ENCODE assay signal across 8 cellular contexts in genomic region chr13:46961719-46962118, GRCh38.
A peak's percentile ranks its signal among the peaks of the same experiment; 100 is the strongest.
DNase-seq lines count a peak whose midpoint lies in the region; ATAC-seq and TF ChIP-seq lines count a peak whose summit lies in the region.

No MANE protein-coding gene starts in this region.

- no peak overlapping the region for H3K27ac ChIP-seq in GM23248

- no peak overlapping the region for H2AFZ ChIP-seq in GM23248

- WGBS in GM23248 (ENCODE audit: low coverage in 1 of 2, low lambda C conversion rate in 2 of 2, missing lambda C conversion rate in 2 of 2), 2 experiments = 0 to 3% methylated on average over 2 of the region's 2 CpGs

- ATAC-seq in GM18502 (IDR thresholded peaks at IDR 0.05; ENCODE audit: poor library complexity, unreplicated experiment) = peak; percentile 99

- no peaks in the 10 kb centered on the region for H4K20me1 ChIP-seq in GM23248 (ENCODE audit: insufficient read depth)

- in situ Hi-C loops in GM23248 (cut with MboI) = no loop called here

- no peak overlapping the region for H3K9ac ChIP-seq in GM23248

- no peaks in the 10 kb centered on the region for H3K27me3 ChIP-seq in GM23248 (replicated peaks; ENCODE audit: insufficient read depth)

- peak; percentile 92 for DNase-seq in GM23248
- peak; percentile 13 for DNase-seq in LoVo (ENCODE audit: low spot score)
- peak; percentile 76 for DNase-seq in fibroblast of pulmonary artery (ENCODE audit: low read depth)
- DNase-seq in NCI-H2081 treated with DMSO at 0.1 percent for 48 hours (lab: John Stamatoyannopoulos, UW) = no peak
- DNase-seq in NCI-H1092 treated with DMSO at 0.1 percent for 48 hours (lab: John Stamatoyannopoulos, UW) = no peak
- DNase-seq in activated CD4-positive, CD25-positive, alpha-beta regulatory T cell (lab: John Stamatoyannopoulos, UW) = no peak
- no peak for DNase-seq in NCI-H1694 treated with DMSO at 0.1 percent for 48 hours (lab: John Stamatoyannopoulos, UW)

- peaks cover 11% of the 10 kb centered on the region for H3K4me1 ChIP-seq in GM23248 (ENCODE audit: insufficient read depth)

- 0 out of 2 replicates have a peak overlapping the region, but pooled peaks have one; percentile 1 for H3K4me3 ChIP-seq in GM23248
- H3K4me3 ChIP-seq in fibroblast of pulmonary artery (replicated peaks; ENCODE audit: low read depth, low read length) = no peak overlapping the region

- no peaks in the 10 kb centered on the region for H3K9me3 ChIP-seq in GM23248 (ENCODE audit: low read depth)

- no peak for TF ChIP-seq CTCF in fibroblast of pulmonary artery (IDR thresholded peaks at IDR 0.05; ENCODE audit: low read length, missing control alignments)

- no peaks in the 10 kb centered on the region for H3K9me2 ChIP-seq in GM23248 (ENCODE audit: insufficient read depth)

- H3K36me3 ChIP-seq in GM23248 (ENCODE audit: low read depth) = no peaks in the 10 kb centered on the region

- H3K4me2 ChIP-seq in GM23248 (ENCODE audit: unreplicated experiment) = peak overlapping the region; percentile 9

- H3F3A ChIP-seq in GM23248 (ENCODE audit: insufficient read depth) = peaks cover 18% of the 10 kb centered on the region; the same call in 1 of the 2 replicates

- no peaks in the 10 kb centered on the region for H3K79me2 ChIP-seq in GM23248 (ENCODE audit: insufficient read depth)

Comparison
In these comparisons a context has a peak if more than half of its experiments do, and no peak if none do; other contexts are left out.
1. DNase-seq: peak in GM23248 (single experiment), LoVo (single experiment) and fibroblast of pulmonary artery (single experiment); none in NCI-H2081 treated with DMSO at 0.1 percent for 48 hours (single experiment), NCI-H1092 treated with DMSO at 0.1 percent for 48 hours (single experiment), activated CD4-positive, CD25-positive, alpha-beta regulatory T cell (0 of 4) and NCI-H1694 treated with DMSO at 0.1 percent for 48 hours (single experiment).